In the genomic region with DNA sequence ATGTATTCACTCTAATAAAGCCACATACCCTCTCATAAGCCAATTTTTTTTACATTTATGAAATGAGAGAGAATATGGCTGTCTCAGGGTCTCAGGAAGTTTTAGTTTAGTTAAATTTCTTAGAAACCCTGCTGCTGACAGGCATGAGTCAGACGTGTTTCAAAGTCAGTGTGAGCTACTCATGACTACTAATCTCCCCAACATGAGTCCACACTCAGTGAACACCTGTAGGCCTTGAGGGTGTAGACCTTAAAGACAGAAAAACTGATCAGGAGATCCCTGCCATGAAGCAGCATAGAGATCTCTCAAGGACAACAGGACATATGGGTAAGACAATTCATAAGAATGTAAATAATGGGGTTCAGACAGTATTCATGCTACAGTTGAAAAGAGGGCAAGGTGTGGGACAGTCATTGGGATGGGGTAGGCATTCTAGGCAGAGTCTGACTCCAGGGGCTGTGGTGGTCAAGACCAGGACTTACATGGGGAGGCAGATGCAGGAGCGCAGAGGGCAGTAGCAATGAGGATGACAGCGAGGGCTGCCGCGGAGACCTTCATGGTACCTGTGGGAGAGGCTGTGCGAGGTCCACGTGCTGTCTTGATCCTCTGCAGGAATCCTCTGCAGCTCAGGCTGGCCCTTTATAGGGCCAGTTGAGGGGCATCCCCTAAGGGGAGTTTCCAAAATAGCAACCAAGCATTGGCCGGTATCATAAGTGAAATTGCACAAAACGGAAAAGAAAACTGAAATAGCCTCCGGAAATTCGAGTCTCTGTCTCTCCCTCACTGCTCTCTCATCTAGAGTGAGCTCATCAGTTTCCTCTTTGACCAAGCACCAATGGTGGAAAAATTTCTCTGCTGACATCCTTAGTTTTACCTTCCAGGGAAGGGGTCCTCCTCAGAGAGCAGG, we compare ENCODE assay signal across 8 cellular contexts. TPM values are rescaled to one million over a fixed set of nuclear protein-coding genes. Genes with fewer than 3 reads are reported as not detected.
DNase-seq lines count a peak whose midpoint lies in the region; ATAC-seq and TF ChIP-seq lines count a peak whose summit lies in the region.

Gene CCL5, minus strand, starts transcription at position 613 of the 907 bp plus-strand sequence.

- H3K27me3 ChIP-seq in MG63, result no peaks in the 10 kb centered on the region

- H3K36me3 Mint-ChIP-seq in IgD-negative memory B cell (no peaks in the 10 kb centered on the region), progenitor cell of endocrine pancreas (ENCODE audit: insufficient read depth) (no peaks in the 10 kb centered on the region)

- in situ Hi-C loops in GM13976 (cut with MboI; ENCODE audit: low sequenced_read_pairs, unreplicated experiment), result no loop called here

- H3K36me3 ChIP-seq in MG63, result no peaks in the 10 kb centered on the region

- POLR2A ChIA-PET in HEK293T (lab: Yijun Ruan, JAX), result interaction anchor here (0.8 kb wide), 1 partner anchor 10 kb away, joined by 3 read pairs; no protein-coding TSS in a partner anchor

- no peaks in the 10 kb centered on the region for H3K9me3 ChIP-seq in MG63

- no peaks in the 10 kb centered on the region for H3K9me3 Mint-ChIP-seq in IgD-negative memory B cell
- no peaks in the 10 kb centered on the region for H3K9me3 Mint-ChIP-seq in progenitor cell of endocrine pancreas (ENCODE audit: low read depth)

- CTCF ChIA-PET in HEK293T (lab: Yijun Ruan, JAX), result no interaction called here

- H3K4me3 Mint-ChIP-seq in IgD-negative memory B cell, result peak within 1 kb of the TSS; percentile 43 to 94 (median 89)
- H3K4me3 Mint-ChIP-seq in progenitor cell of endocrine pancreas (ENCODE audit: low read depth), result no peak within 1 kb of the TSS

- peak within 1 kb of the TSS; percentile 0 to 93 (median 90) for H3K27ac Mint-ChIP-seq in IgD-negative memory B cell
- peak within 1 kb of the TSS; percentile 83 for H3K27ac Mint-ChIP-seq in progenitor cell of endocrine pancreas

- ATAC-seq in GM21447 (IDR thresholded peaks at IDR 0.05; ENCODE audit: unreplicated experiment), result peak; percentile 87

- TF ChIP-seq CTCF in GM13976 (IDR thresholded peaks at IDR 0.05; ENCODE audit: borderline replicate concordance, control extremely low read depth, extremely low read depth, insufficient read depth, missing control alignments) (no peak), progenitor cell of endocrine pancreas (IDR thresholded peaks at IDR 0.05; ENCODE audit: unreplicated experiment) (no peak)

- DNase-seq in GM13976 (ENCODE audit: low spot score), result peak; percentile 91
- DNase-seq in activated T-cell treated with anti-CD3 and anti-CD28 coated beads, Interleukin-2, amount 50 U/mL, for 1 hour, result peak; percentile 58
- no peak for DNase-seq in progenitor cell of endocrine pancreas (ENCODE audit: low spot score, unreplicated experiment)
- DNase-seq in HEK293T (ENCODE audit: extremely low spot score), result no peak
- DNase-seq in iPS-NIHi7 (ENCODE audit: extremely low spot score), result no peak
- DNase-seq in MG63, result no peak

- H3K27me3 Mint-ChIP-seq in IgD-negative memory B cell (no peaks in the 10 kb centered on the region), progenitor cell of endocrine pancreas (peaks cover 3% of the 10 kb centered on the region)

- H3K4me1 Mint-ChIP-seq in IgD-negative memory B cell (peaks cover 24 to 31% (median 28%) of the 10 kb centered on the region in 3 donors), progenitor cell of endocrine pancreas (ENCODE audit: low read depth) (peaks cover 2% of the 10 kb centered on the region)

- H3K4me3 ChIP-seq in MG63, result no peak within 1 kb of the TSS

TF ChIP-seq in HEK293T, 16 proteins besides CTCF, POLR2A, EP300 and RAD21:
- no peak for TF ChIP-seq L3MBTL2 (conservative IDR thresholded peaks at IDR 0.05)
- TF ChIP-seq HDGF (IDR thresholded peaks at IDR 0.05; ENCODE audit: borderline replicate concordance), result no peak
- TF ChIP-seq FOXM1 (IDR thresholded peaks at IDR 0.05; ENCODE audit: borderline replicate concordance), result no peak
- TF ChIP-seq TARDBP (IDR thresholded peaks at IDR 0.05), result no peak
- TF ChIP-seq SP1 (IDR thresholded peaks at IDR 0.05), result no peak
- no peak for TF ChIP-seq NFRKB (IDR thresholded peaks at IDR 0.05)
- no peak for TF ChIP-seq FOXK2 (IDR thresholded peaks at IDR 0.05)
- TF ChIP-seq PKNOX1 (IDR thresholded peaks at IDR 0.05), result no peak
- no peak for TF ChIP-seq BHLHE40 (IDR thresholded peaks at IDR 0.05; ENCODE audit: borderline replicate concordance)
- no peak for TF ChIP-seq FOXA1 (IDR thresholded peaks at IDR 0.05)
- no peak for TF ChIP-seq ZNF384 (IDR thresholded peaks at IDR 0.05)
TF ChIP-seq in HEK293T: peak in this region for 0.

RNA-seq across cellular contexts. Expression of gene CCL5, which starts in this region (rescaled TPM):
- 66.3 TPM for polyA plus RNA-seq in IgD-negative memory B cell
- not detected in 2 replicates for total RNA-seq in progenitor cell of endocrine pancreas
- total RNA-seq in MG63 (2014; rRNA removed; shearing (Covaris generic); ENCODE audit: low replicate concordance), result 3.0 and 4.4 TPM in 2 replicates

Comparison
In these comparisons a context has a peak if more than half of its experiments do, and no peak if none do; other contexts are left out.
1. DNase-seq: peak in GM13976 (single experiment) and activated T-cell treated with anti-CD3 and anti-CD28 coated beads, Interleukin-2, amount 50 U/mL, for 1 hour (single experiment); none in progenitor cell of endocrine pancreas (single experiment), HEK293T (single experiment), iPS-NIHi7 (single experiment) and MG63 (single experiment).